ENCODE assay signal across 18 cellular contexts in the genomic region with DNA sequence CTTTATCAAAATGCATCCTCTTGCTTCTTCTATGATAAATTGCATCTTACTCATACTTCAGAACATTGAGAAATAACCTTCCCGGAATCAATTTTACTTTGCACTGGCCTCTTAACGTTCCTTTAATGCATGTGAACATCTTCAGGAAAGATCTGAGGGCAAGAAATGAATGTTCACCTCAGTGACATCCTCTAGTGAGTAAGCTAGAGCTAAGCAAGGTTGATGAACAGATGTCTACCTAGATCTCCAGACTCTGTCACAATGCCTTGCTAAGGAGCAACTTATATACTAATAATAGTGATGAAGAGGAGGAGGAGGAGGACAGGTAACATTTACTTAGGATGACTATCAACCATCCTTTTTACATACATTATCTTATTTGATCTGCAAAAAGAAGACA.
"Had no signal": no experiment of that assay in that cellular context is flagged by ENCODE, and none has a peak within 500 bp of the region (broad histone marks: within the 10 kb centered on the region; RNA-seq: fewer than 3 reads in every experiment).

No MANE protein-coding gene starts in this region.

- H3K36me3 Mint-ChIP-seq: activated naive CD8-positive, alpha-beta T cell treated with anti-CD3 and anti-CD28 coated beads for 36 hours; WTC11 had no signal

- H3K4me3 ChIP-seq: dorsolateral prefrontal cortex, esophagus muscularis mucosa, gastroesophageal sphincter, mucosa of descending colon, upper lobe of left lung had no signal

- H3K4me1 ChIP-seq: gastroesophageal sphincter had no signal

- ATAC-seq: effector memory CD8-positive, alpha-beta T cell; gastroesophageal sphincter; left colon; mucosa of descending colon; stimulated activated naive CD8-positive, alpha-beta T cell treated with anti-CD3 and anti-CD28 coated beads, Interleukin-15, Interleukin-2, amounts not matched to agents 100 U/mL and 50 U/mL, for 24 hours; WTC11 had no signal

- H3K27ac Mint-ChIP-seq: activated naive CD8-positive, alpha-beta T cell treated with anti-CD3 and anti-CD28 coated beads for 36 hours; effector memory CD8-positive, alpha-beta T cell; WTC11 had no signal

- H3K27me3 Mint-ChIP-seq: progenitor cell of endocrine pancreas had no signal

- H3K36me3 ChIP-seq: esophagus muscularis mucosa, gastroesophageal sphincter, upper lobe of left lung had no signal

- H3K27ac ChIP-seq: dorsolateral prefrontal cortex, esophagus muscularis mucosa, gastroesophageal sphincter, upper lobe of left lung had no signal

- H3K4me3 Mint-ChIP-seq: activated naive CD8-positive, alpha-beta T cell treated with anti-CD3 and anti-CD28 coated beads for 36 hours; central memory CD8-positive, alpha-beta T cell; effector memory CD8-positive, alpha-beta T cell; neural crest cell; WTC11 had no signal

- H3K27me3 ChIP-seq: dorsolateral prefrontal cortex, esophagus muscularis mucosa, gastroesophageal sphincter, upper lobe of left lung had no signal

- H3K9me3 Mint-ChIP-seq: activated naive CD8-positive, alpha-beta T cell treated with anti-CD3 and anti-CD28 coated beads for 36 hours; central memory CD8-positive, alpha-beta T cell; effector memory CD8-positive, alpha-beta T cell; neural crest cell had no signal

- H3K4me1 Mint-ChIP-seq: central memory CD8-positive, alpha-beta T cell; neural crest cell; WTC11 had no signal

- DNase-seq: activated CD4-positive, alpha-beta T cell treated with anti-CD3 and anti-CD28 coated beads, Interleukin-2, amount 50 U/mL, for 4 hours; activated naive CD8-positive, alpha-beta T cell treated with anti-CD3 and anti-CD28 coated beads for 36 hours; dorsolateral prefrontal cortex; effector memory CD8-positive, alpha-beta T cell; islet precursor cell; left colon; mesenchymal stem cell; mucosa of descending colon; stimulated activated CD4-positive, alpha-beta T cell treated with anti-CD3 and anti-CD28 coated beads, Interleukin-4, amount 100 ng/mL, for 24 hours; stimulated activated naive CD8-positive, alpha-beta T cell treated with anti-CD3 and anti-CD28 coated beads, Interleukin-15, Interleukin-2, amounts not matched to agents 100 U/mL and 50 U/mL, for 24 hours; T1000; upper lobe of left lung had no signal

- H3K9me3 ChIP-seq: esophagus muscularis mucosa, gastroesophageal sphincter, mucosa of descending colon, upper lobe of left lung had no signal
